In genomic region chr3:48952510-48953118, GRCh38 we compare ENCODE assay signal across 9 cellular contexts. TPM values are rescaled to one million over a fixed set of nuclear protein-coding genes. Genes with fewer than 3 reads are reported as not detected.
DNase-seq lines count a peak whose midpoint lies in the region; ATAC-seq and TF ChIP-seq lines count a peak whose summit lies in the region.
"Had no signal": no experiment of that assay in that cellular context is flagged by ENCODE, and none has a peak within 500 bp of the region (broad histone marks: within the 10 kb centered on the region; RNA-seq: fewer than 3 reads in every experiment).

No MANE protein-coding gene starts in this region.

- peak overlapping the region; percentile 72 for H3K4me3 Mint-ChIP-seq in T-helper 17 cell
- H3K4me3 Mint-ChIP-seq in chondrocyte (ENCODE audit: unreplicated experiment), result no peak overlapping the region

- H3K27me3 Mint-ChIP-seq in T-helper 17 cell (no peaks in the 10 kb centered on the region), chondrocyte (ENCODE audit: low read depth) (no peaks in the 10 kb centered on the region)

- peak; percentile 74 for ATAC-seq in T-helper 17 cell
- no peak for ATAC-seq in HG03196 (IDR thresholded peaks at IDR 0.05; ENCODE audit: unreplicated experiment)
- no peak for ATAC-seq in GM18873 (IDR thresholded peaks at IDR 0.05; ENCODE audit: low FRiP score, unreplicated experiment)

- peak; percentile 68 for TF ChIP-seq CTCF in chondrocyte (IDR thresholded peaks at IDR 0.05)

- H3K9me3 ChIP-seq in T-helper 17 cell (ENCODE audit: control insufficient read depth, low read length, poor library complexity, severe bottlenecking), result no peaks in the 10 kb centered on the region
- H3K9me3 ChIP-seq: upper lobe of left lung had no signal

- DNase-seq in NCI-H345 treated with DMSO at 0.1 percent for 48 hours (lab: John Stamatoyannopoulos, UW; ENCODE audit: unreplicated experiment) (peak; percentile 6), NCI-H345 (lab: John Stamatoyannopoulos, UW) (no peak), T-helper 17 cell (peak; percentile 19 to 32 (median 20)), chondrocyte (ENCODE audit: low spot score) (no peak), mucosa of gallbladder (ENCODE audit: low spot score) (peak; percentile 14), COR-L47 (lab: John Stamatoyannopoulos, UW) (no peak)

- H3K4me1 Mint-ChIP-seq in T-helper 17 cell, result peaks cover 15% of the 10 kb centered on the region
- H3K4me1 Mint-ChIP-seq in chondrocyte (ENCODE audit: low read depth), result peaks cover 23% of the 10 kb centered on the region

- peaks cover 6% of the 10 kb centered on the region for H3K36me3 Mint-ChIP-seq in T-helper 17 cell (ENCODE audit: low read depth)
- peaks cover 9% of the 10 kb centered on the region for H3K36me3 Mint-ChIP-seq in chondrocyte (ENCODE audit: low read depth)

- H3K9me3 Mint-ChIP-seq in chondrocyte (ENCODE audit: low read depth), result no peaks in the 10 kb centered on the region

- H3K27ac Mint-ChIP-seq in T-helper 17 cell (peak overlapping the region; percentile 61), chondrocyte (ENCODE audit: unreplicated experiment) (peak overlapping the region; percentile 53)

RNA-seq across cellular contexts. Expression of gene ARIH2, which starts 34.0 kb away (rescaled TPM):
- total RNA-seq in T-helper 17 cell (100 to 1,000 TPM; 166 to 201 TPM), chondrocyte (61.7 to 69.9 TPM (median 69.2 TPM) in 3 replicates), mucosa of gallbladder (76.7 TPM)

RNA-seq across cellular contexts. Expression of gene P4HTM, which starts 37.4 kb away (rescaled TPM):
- total RNA-seq in T-helper 17 cell (10 to 100 TPM; 37.8 to 43.2 TPM), chondrocyte (25.6 to 31.0 TPM (median 26.3 TPM) in 3 replicates), mucosa of gallbladder (104 TPM)

RNA-seq across cellular contexts. Expression of gene SLC25A20, which starts 53.9 kb away (rescaled TPM):
- total RNA-seq in T-helper 17 cell (10 to 100 TPM in 1 of 2 donors, 1 to 10 TPM in 1; 6.9 to 14.5 TPM), chondrocyte (21.7 to 28.1 TPM (median 23.7 TPM) in 3 replicates), mucosa of gallbladder (24.4 TPM)

RNA-seq across cellular contexts. Expression of gene WDR6, which starts 54.6 kb away (rescaled TPM):
- 100 to 1,000 TPM; 181 to 202 TPM for total RNA-seq in T-helper 17 cell
- total RNA-seq in chondrocyte, result 164 to 222 TPM (median 168 TPM) in 3 replicates
- total RNA-seq in mucosa of gallbladder, result 283 TPM

Comparison
In these comparisons a context has a peak if more than half of its experiments do, and no peak if none do; other contexts are left out.
1. DNase-seq: peak in NCI-H345 treated with DMSO at 0.1 percent for 48 hours (single experiment), T-helper 17 cell (3 of 3) and mucosa of gallbladder (single experiment); none in NCI-H345 (single experiment), chondrocyte (single experiment) and COR-L47 (single experiment).